ENCODE assay signal across 7 cellular contexts in genomic region chr9:89597711-89598707, GRCh38. TPM values are rescaled to one million over a fixed set of nuclear protein-coding genes. Genes with fewer than 3 reads are reported as not detected.
A peak's percentile ranks its signal among the peaks of the same experiment; 100 is the strongest.
DNase-seq lines count a peak whose midpoint lies in the region; TF ChIP-seq lines count a peak whose summit lies in the region.

No MANE protein-coding gene starts in this region.

- TF ChIP-seq CTCF in GM06990 (IDR thresholded peaks at IDR 0.05; ENCODE audit: insufficient read depth, low read length, poor library complexity, severe bottlenecking) (peak; percentile 83), kidney epithelial cell (IDR thresholded peaks at IDR 0.05; ENCODE audit: insufficient read depth, low read length, poor library complexity, severe bottlenecking) (peak; percentile 71)

- DNase-seq in GM06990 (ENCODE audit: extremely low read depth, insufficient read length) (peak; percentile 5), LHCN-M2 (ENCODE audit: low read depth) (peak; percentile 34), UCSD-AML1 (lab: John Stamatoyannopoulos, UW; ENCODE audit: unreplicated experiment) (peak; percentile 31), kidney epithelial cell (ENCODE audit: low read depth) (no peak), NCI-H2029 (lab: John Stamatoyannopoulos, UW) (no peak)
- peak; percentile 48 for DNase-seq in central memory CD4-positive, alpha-beta T cell
- DNase-seq in stimulated activated CD4-positive, alpha-beta T cell treated with anti-CD3 and anti-CD28 coated beads, Interleukin-4, amount 100 ng/mL, for 1 hour: peak; percentile 43

- H3K36me3 ChIP-seq in GM06990 (ENCODE audit: control insufficient read depth, insufficient read depth, low read length): no peaks in the 10 kb centered on the region
- H3K36me3 ChIP-seq in kidney epithelial cell (ENCODE audit: control insufficient read depth, insufficient read depth, low read length): no peaks in the 10 kb centered on the region

- peaks cover 3% of the 10 kb centered on the region for H3K27me3 ChIP-seq in GM06990 (replicated peaks; ENCODE audit: control insufficient read depth, insufficient read depth, low read length)
- H3K27me3 ChIP-seq in kidney epithelial cell (ENCODE audit: control insufficient read depth, insufficient read depth, low read length): peaks cover 15% of the 10 kb centered on the region

- H3K4me3 ChIP-seq in GM06990 (replicated peaks; ENCODE audit: low read depth, low read length) (no peak overlapping the region), kidney epithelial cell (ENCODE audit: low read depth, low read length) (no peak overlapping the region)

RNA-seq across cellular contexts. Expression of gene GADD45G, which starts 6.8 kb away (rescaled TPM):
- total RNA-seq in LHCN-M2 (2014; rRNA removed): 0.92 TPM in 1 of 2 replicates, not detected in the other
- polyA plus RNA-seq in LHCN-M2 (2012): 0.69 TPM
- total RNA-seq in kidney epithelial cell: 0.41 and 2.2 TPM in 2 replicates

Comparison
In these comparisons a context has a peak if more than half of its experiments do, and no peak if none do; other contexts are left out.
1. DNase-seq: peak in GM06990 (single experiment), LHCN-M2 (single experiment), UCSD-AML1 (single experiment), central memory CD4-positive, alpha-beta T cell (single experiment) and stimulated activated CD4-positive, alpha-beta T cell treated with anti-CD3 and anti-CD28 coated beads, Interleukin-4, amount 100 ng/mL, for 1 hour (single experiment); none in kidney epithelial cell (single experiment) and NCI-H2029 (single experiment).